1 cellular context compared by ENCODE assay signal in genomic region chr14:55593698-55594097, GRCh38.
TF ChIP-seq lines count a peak whose summit lies in the region.

No MANE protein-coding gene starts in this region.

TF ChIP-seq in K562, 482 proteins besides CTCF, POLR2A, EP300 and RAD21 (continued from another document):
- TF ChIP-seq GATAD2B (IDR thresholded peaks at IDR 0.05; ENCODE audit: borderline replicate concordance) (no peak), NR2C2 (CRISPR knock-in tag; IDR thresholded peaks at IDR 0.05) (no peak), NR2C2 (tag; IDR thresholded peaks at IDR 0.05) (0 out of 2 replicates have a peak, but pooled peaks have one; percentile 20), IRF1 (CRISPR knock-in tag; IDR thresholded peaks at IDR 0.05; ENCODE audit: borderline replicate concordance) (no peak), ZNF644 (tag; IDR thresholded peaks at IDR 0.05; ENCODE audit: low read depth) (no peak), ATF1 (CRISPR knock-in tag; IDR thresholded peaks at IDR 0.05) (no peak), ATF1 (tag; IDR thresholded peaks at IDR 0.05) (no peak), ZBTB49 (CRISPR knock-in tag; IDR thresholded peaks at IDR 0.05; ENCODE audit: borderline replicate concordance) (no peak), EP400 (IDR thresholded peaks at IDR 0.05) (peak; percentile 17; the same call in 1 of the 2 replicates), STAT6 (CRISPR knock-in tag; IDR thresholded peaks at IDR 0.05) (no peak), HNRNPLL (IDR thresholded peaks at IDR 0.05; ENCODE audit: low read depth, low read length, poor library complexity, severe bottlenecking) (no peak), ZNF24 (IDR thresholded peaks at IDR 0.05) (no peak), C11orf30 (IDR thresholded peaks at IDR 0.05; ENCODE audit: low read depth) (peak; percentile 85), LEF1 (IDR thresholded peaks at IDR 0.05) (no peak), HINFP (tag; conservative IDR thresholded peaks at IDR 0.05; ENCODE audit: low read depth) (no peak), BMI1 (IDR thresholded peaks at IDR 0.05; ENCODE audit: low read length) (no peak), ZC3H8 (IDR thresholded peaks at IDR 0.05) (no peak), SMARCA4 (IDR thresholded peaks at IDR 0.05) (peak; percentile 37; the same call in 1 of the 2 replicates), KDM2B (CRISPR knock-in tag; IDR thresholded peaks at IDR 0.05) (no peak), CBX2 (IDR thresholded peaks at IDR 0.05; ENCODE audit: insufficient read depth, low read length, poor library complexity, severe bottlenecking) (no peak), DEAF1 (CRISPR knock-in tag; IDR thresholded peaks at IDR 0.05) (no peak), DPF2 (IDR thresholded peaks at IDR 0.05) (peak; percentile 69; the same call in 1 of the 2 replicates), SUPT5H (IDR thresholded peaks at IDR 0.05) (no peak), U2AF2 (optimal IDR thresholded peaks at IDR 0.05; ENCODE audit: low read depth, low read length) (no peak), POLR2AphosphoS5 (IDR thresholded peaks at IDR 0.05; ENCODE audit: control insufficient read depth, insufficient read depth, low read depth, low read length) (no peak), NFE2 (IDR thresholded peaks at IDR 0.05; ENCODE audit: low read depth) (peak; percentile 70), NFE2L1 (tag; IDR thresholded peaks at IDR 0.05; ENCODE audit: borderline replicate concordance, low read depth) (peak; percentile 40; the same call in 1 of the 2 replicates), ZNF785 (CRISPR knock-in tag; IDR thresholded peaks at IDR 0.05) (no peak), PTRF (tag; IDR thresholded peaks at IDR 0.05) (no peak), CBX5 (IDR thresholded peaks at IDR 0.05; ENCODE audit: borderline replicate concordance, low read depth) (no peak), ZNF384 (IDR thresholded peaks at IDR 0.05; ENCODE audit: low read depth, low read length) (peak; percentile 79), ZNF280B (CRISPR knock-in tag; IDR thresholded peaks at IDR 0.05) (no peak), MAFG (tag; conservative IDR thresholded peaks at IDR 0.05) (peak; percentile 86), RAD51 (IDR thresholded peaks at IDR 0.05; ENCODE audit: borderline replicate concordance, low read depth) (no peak), ZNF316 (IDR thresholded peaks at IDR 0.05) (peak; percentile 95), FOXK2 (conservative IDR thresholded peaks at IDR 0.05 in 1 of 2, IDR thresholded peaks at IDR 0.05 in 1 of 2; ENCODE audit: low read depth in 2 of 2) (peak in 1 of 2 experiments; percentile 49; a peak in 1 of 4 replicates), VEZF1 (CRISPR knock-in tag; IDR thresholded peaks at IDR 0.05) (peak; percentile 36; the same call in 1 of the 2 replicates), IRF2 (CRISPR knock-in tag; IDR thresholded peaks at IDR 0.05) (no peak), ZNF239 (CRISPR knock-in tag; IDR thresholded peaks at IDR 0.05) (no peak), SRSF9 (IDR thresholded peaks at IDR 0.05; ENCODE audit: borderline replicate concordance, low read depth, low read length) (no peak), ZNF511 (CRISPR knock-in tag; IDR thresholded peaks at IDR 0.05) (no peak), XRCC4 (IDR thresholded peaks at IDR 0.05; ENCODE audit: extremely low read depth, insufficient read depth, insufficient read length) (no peak), BRD9 (IDR thresholded peaks at IDR 0.05; ENCODE audit: low read depth, partially characterized antibody) (no peak), YBX1 (IDR thresholded peaks at IDR 0.05) (no peak), SAFB2 (IDR thresholded peaks at IDR 0.05; ENCODE audit: borderline replicate concordance, low read depth, low read length, severe bottlenecking) (no peak), SMARCE1 (IDR thresholded peaks at IDR 0.05) (peak; percentile 31; the same call in 1 of the 2 replicates)
